ENCODE assay signal across 8 cellular contexts in genomic region chr18:76374330-76375281, GRCh38.
DNase-seq lines count a peak whose midpoint lies in the region; ATAC-seq lines count a peak whose summit lies in the region.

No MANE protein-coding gene starts in this region.

- H3K9me3 Mint-ChIP-seq in memory B cell: no peaks in the 10 kb centered on the region

- no peak for DNase-seq in memory B cell (ENCODE audit: low spot score in 2 of 2)
- DNase-seq in COLO668 (lab: John Stamatoyannopoulos, UW; ENCODE audit: unreplicated experiment): no peak
- DNase-seq in HK-2 (ENCODE audit: unreplicated experiment): no peak
- no peak for DNase-seq in DMS79 (lab: John Stamatoyannopoulos, UW)

- H3K36me3 Mint-ChIP-seq in memory B cell: peaks cover 3% of the 10 kb centered on the region

- H3K27me3 Mint-ChIP-seq in memory B cell: no peaks in the 10 kb centered on the region

- H3K27ac Mint-ChIP-seq in memory B cell: peak overlapping the region; percentile 33

- H3K4me1 Mint-ChIP-seq in memory B cell: peaks cover 18% of the 10 kb centered on the region

- ATAC-seq in GM18502 (IDR thresholded peaks at IDR 0.05; ENCODE audit: poor library complexity, unreplicated experiment): peak; percentile 90
- peak; percentile 57 for ATAC-seq in GM21576 (IDR thresholded peaks at IDR 0.05; ENCODE audit: unreplicated experiment)
- ATAC-seq in HG03571 (IDR thresholded peaks at IDR 0.05; ENCODE audit: unreplicated experiment): peak; percentile 54
- no peak for ATAC-seq in memory B cell (ENCODE audit: low read depth)
- no peak for ATAC-seq in GM21717 (IDR thresholded peaks at IDR 0.05; ENCODE audit: unreplicated experiment)

- no peak overlapping the region for H3K4me3 Mint-ChIP-seq in memory B cell

Comparison
In these comparisons a context has a peak if more than half of its experiments do, and no peak if none do; other contexts are left out.
1. ATAC-seq: peak in GM18502 (single experiment), GM21576 (single experiment) and HG03571 (single experiment); none in memory B cell (single experiment) and GM21717 (single experiment).